ENCODE assay signal across 14 cellular contexts in the genomic region with DNA sequence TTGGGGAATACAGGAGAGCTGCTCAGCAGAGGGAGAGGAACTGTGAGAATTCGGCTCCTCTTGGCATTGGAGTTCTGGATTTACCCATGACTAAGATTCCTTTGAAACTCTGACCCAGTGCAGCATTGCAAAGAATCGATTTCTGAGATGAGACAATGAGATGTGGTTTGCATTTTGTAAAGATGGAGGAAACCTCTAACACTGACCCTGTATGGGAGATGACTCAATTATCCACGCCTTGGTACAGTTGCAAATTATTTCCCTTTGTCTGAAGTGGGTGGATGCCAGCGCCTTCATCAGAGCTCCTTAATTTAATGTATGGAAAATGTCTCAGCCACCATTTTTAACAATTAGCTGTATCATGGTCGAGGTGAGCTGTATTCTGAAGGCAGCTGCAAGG. TPM values are rescaled to one million over a fixed set of nuclear protein-coding genes. Genes with fewer than 3 reads are reported as not detected.
DNase-seq lines count a peak whose midpoint lies in the region; ATAC-seq and TF ChIP-seq lines count a peak whose summit lies in the region.
"Had no signal": no experiment of that assay in that cellular context is flagged by ENCODE, and none has a peak within 500 bp of the region (broad histone marks: within the 10 kb centered on the region; RNA-seq: fewer than 3 reads in every experiment).

No MANE protein-coding gene starts in this region.

- H3K79me2 ChIP-seq in GM23248 (ENCODE audit: insufficient read depth), result peaks cover 34% of the 10 kb centered on the region

- H3K27ac ChIP-seq in VCaP (peak overlapping the region; percentile 67), endodermal cell (ENCODE audit: low read depth, low read length) (no peak overlapping the region), GM23248 (no peak overlapping the region)
- H3K27ac ChIP-seq: KMS-11 had no signal

- H4K20me1 ChIP-seq in GM23248 (ENCODE audit: insufficient read depth), result no peaks in the 10 kb centered on the region

- H3K4me1 ChIP-seq in endodermal cell (ENCODE audit: control insufficient read depth, insufficient read depth, low read length) (peaks cover 4% of the 10 kb centered on the region), GM23248 (ENCODE audit: insufficient read depth) (peaks cover 7% of the 10 kb centered on the region; the same call in 1 of the 2 replicates)

- DNase-seq in activated naive CD4-positive, alpha-beta T cell treated with anti-CD3 and anti-CD28 coated beads, Interleukin-2, amount 50 U/mL, for 72 hours (ENCODE audit: low spot score in 2 of 2), result no peak
- no peak for DNase-seq in activated naive CD4-positive, alpha-beta T cell treated with anti-CD3 and anti-CD28 coated beads, Interleukin-2, amount 10 ng/mL, durations not matched to agents 7 days and 5 days
- DNase-seq in endodermal cell, result no peak
- DNase-seq in stimulated activated naive CD8-positive, alpha-beta T cell treated with anti-CD3 and anti-CD28 coated beads, Interleukin-15, amount 100 ng/mL, for 72 hours, result no peak
- DNase-seq in chondrocyte (ENCODE audit: low spot score), result no peak
- DNase-seq in GM23248, result no peak
- DNase-seq in NCI-H524 treated with DMSO at 0.1 percent for 48 hours (lab: John Stamatoyannopoulos, UW), result no peak
- DNase-seq: activated CD4-positive, alpha-beta T cell treated with anti-CD3 and anti-CD28 coated beads, Interleukin-2, amount 50 U/mL, for 1 hour; amniotic stem cell; CD4-positive, alpha-beta memory T cell; NCI-H1092 treated with DMSO at 0.1 percent for 48 hours; nucleus accumbens had no signal

- no peaks in the 10 kb centered on the region for H3K9me3 Mint-ChIP-seq in activated naive CD4-positive, alpha-beta T cell treated with anti-CD3 and anti-CD28 coated beads, Interleukin-2, amount 50 U/mL, for 72 hours
- H3K9me3 Mint-ChIP-seq in activated naive CD4-positive, alpha-beta T cell treated with anti-CD3 and anti-CD28 coated beads, Interleukin-2, amount 10 ng/mL, durations not matched to agents 7 days and 5 days, result no peaks in the 10 kb centered on the region
- H3K9me3 Mint-ChIP-seq in endodermal cell (no peaks in the 10 kb centered on the region), chondrocyte (ENCODE audit: low read depth) (no peaks in the 10 kb centered on the region)
- H3K9me3 Mint-ChIP-seq in stimulated activated naive CD8-positive, alpha-beta T cell treated with anti-CD3 and anti-CD28 coated beads, Interleukin-15, amount 100 ng/mL, for 72 hours, result no peaks in the 10 kb centered on the region
- H3K9me3 Mint-ChIP-seq: CD4-positive, alpha-beta memory T cell had no signal

- H3K36me3 ChIP-seq in endodermal cell (ENCODE audit: control insufficient read depth, insufficient read depth, low read length) (no peaks in the 10 kb centered on the region), GM23248 (ENCODE audit: low read depth) (0 out of 2 replicates have a peak, but pooled peaks cover 3% of the 10 kb centered on the region)

- no peak overlapping the region for H3K4me3 Mint-ChIP-seq in activated naive CD4-positive, alpha-beta T cell treated with anti-CD3 and anti-CD28 coated beads, Interleukin-2, amount 10 ng/mL, durations not matched to agents 7 days and 5 days
- H3K4me3 Mint-ChIP-seq in endodermal cell (no peak overlapping the region), chondrocyte (ENCODE audit: unreplicated experiment) (no peak overlapping the region)
- no peak overlapping the region for H3K4me3 Mint-ChIP-seq in stimulated activated naive CD8-positive, alpha-beta T cell treated with anti-CD3 and anti-CD28 coated beads, Interleukin-15, amount 100 ng/mL, for 72 hours

- peak; percentile 49 to 69 for ATAC-seq in activated naive CD4-positive, alpha-beta T cell treated with anti-CD3 and anti-CD28 coated beads, Interleukin-2, amount 50 U/mL, for 72 hours
- ATAC-seq in stimulated activated naive CD8-positive, alpha-beta T cell treated with anti-CD3 and anti-CD28 coated beads, Interleukin-15, amount 100 ng/mL, for 72 hours, result peak; percentile 59

- H3K4me2 ChIP-seq in GM23248 (ENCODE audit: unreplicated experiment), result no peak overlapping the region
- H3K4me2 ChIP-seq: KMS-11 had no signal

- H3K36me3 Mint-ChIP-seq in activated naive CD4-positive, alpha-beta T cell treated with anti-CD3 and anti-CD28 coated beads, Interleukin-2, amount 50 U/mL, for 72 hours, result no peaks in the 10 kb centered on the region
- H3K36me3 Mint-ChIP-seq in activated naive CD4-positive, alpha-beta T cell treated with anti-CD3 and anti-CD28 coated beads, Interleukin-2, amount 10 ng/mL, durations not matched to agents 7 days and 5 days, result no peaks in the 10 kb centered on the region
- H3K36me3 Mint-ChIP-seq in endodermal cell (ENCODE audit: low read depth) (no peaks in the 10 kb centered on the region), chondrocyte (ENCODE audit: low read depth) (no peaks in the 10 kb centered on the region)

- TF ChIP-seq CTCF in VCaP (conservative IDR thresholded peaks at IDR 0.05), result no peak
- no peak for TF ChIP-seq CTCF in endodermal cell (conservative IDR thresholded peaks at IDR 0.05)
- TF ChIP-seq CTCF in chondrocyte (IDR thresholded peaks at IDR 0.05), result no peak

- H3K4me3 ChIP-seq in endodermal cell (ENCODE audit: low read length), result no peak overlapping the region
- no peak overlapping the region for H3K4me3 ChIP-seq in GM23248

- peaks cover 19% of the 10 kb centered on the region for H3K4me1 Mint-ChIP-seq in activated naive CD4-positive, alpha-beta T cell treated with anti-CD3 and anti-CD28 coated beads, Interleukin-2, amount 10 ng/mL, durations not matched to agents 7 days and 5 days
- H3K4me1 Mint-ChIP-seq in endodermal cell (peaks cover 70% of the 10 kb centered on the region), chondrocyte (ENCODE audit: low read depth) (peaks cover 10% of the 10 kb centered on the region)
- peaks cover 23% of the 10 kb centered on the region for H3K4me1 Mint-ChIP-seq in stimulated activated naive CD8-positive, alpha-beta T cell treated with anti-CD3 and anti-CD28 coated beads, Interleukin-15, amount 100 ng/mL, for 72 hours

- no peaks in the 10 kb centered on the region for H3K9me2 ChIP-seq in GM23248 (ENCODE audit: insufficient read depth)

- in situ Hi-C loops in GM23248 (cut with MboI), result no loop called here

- WGBS in endodermal cell (ENCODE audit: insufficient coverage in 1 of 2, insufficient read length in 1 of 2), 2 experiments, result 60 to 86% methylated on average over 3 to 5 of the region's 5 CpGs
- 86 to 87% methylated on average over 5 of the region's 5 CpGs for WGBS in GM23248 (ENCODE audit: low coverage in 1 of 2, low lambda C conversion rate in 2 of 2, missing lambda C conversion rate in 2 of 2), 2 experiments

- no peak overlapping the region for H2AFZ ChIP-seq in GM23248

- CTCF ChIA-PET in activated naive CD4-positive, alpha-beta T cell treated with anti-CD3 and anti-CD28 coated beads, Interleukin-2, amount 10 ng/mL, durations not matched to agents 7 days and 5 days (lab: Charles Lee), result interaction anchor here (1.5 to 1.7 kb wide), 2 partner anchors 10 to 86 kb away, joined by 4 to 6 read pairs; no protein-coding TSS in a partner anchor

- no peak overlapping the region for H3K27ac Mint-ChIP-seq in activated naive CD4-positive, alpha-beta T cell treated with anti-CD3 and anti-CD28 coated beads, Interleukin-2, amount 50 U/mL, for 72 hours
- H3K27ac Mint-ChIP-seq in activated naive CD4-positive, alpha-beta T cell treated with anti-CD3 and anti-CD28 coated beads, Interleukin-2, amount 10 ng/mL, durations not matched to agents 7 days and 5 days, result no peak overlapping the region
- H3K27ac Mint-ChIP-seq in endodermal cell (peak overlapping the region; percentile 7), chondrocyte (ENCODE audit: unreplicated experiment) (no peak overlapping the region)
- H3K27ac Mint-ChIP-seq in stimulated activated naive CD8-positive, alpha-beta T cell treated with anti-CD3 and anti-CD28 coated beads, Interleukin-15, amount 100 ng/mL, for 72 hours, result no peak overlapping the region

- H3K9me3 ChIP-seq in endodermal cell (ENCODE audit: control insufficient read depth, low read length), result no peaks in the 10 kb centered on the region
- H3K9me3 ChIP-seq in GM23248 (ENCODE audit: low read depth), result no peaks in the 10 kb centered on the region

- no peak overlapping the region for H3K9ac ChIP-seq in endodermal cell (ENCODE audit: extremely low read depth, low read length, poor library complexity, severe bottlenecking)
- no peak overlapping the region for H3K9ac ChIP-seq in GM23248
- H3K9ac ChIP-seq: KMS-11 had no signal

- H3K27me3 ChIP-seq in endodermal cell (ENCODE audit: control insufficient read depth, insufficient read depth, low read length, poor library complexity, severe bottlenecking) (no peaks in the 10 kb centered on the region), GM23248 (replicated peaks; ENCODE audit: insufficient read depth) (no peaks in the 10 kb centered on the region)

- no peaks in the 10 kb centered on the region for H3K27me3 Mint-ChIP-seq in activated naive CD4-positive, alpha-beta T cell treated with anti-CD3 and anti-CD28 coated beads, Interleukin-2, amount 10 ng/mL, durations not matched to agents 7 days and 5 days
- H3K27me3 Mint-ChIP-seq in endodermal cell (ENCODE audit: insufficient read depth), result no peaks in the 10 kb centered on the region
- H3K27me3 Mint-ChIP-seq in stimulated activated naive CD8-positive, alpha-beta T cell treated with anti-CD3 and anti-CD28 coated beads, Interleukin-15, amount 100 ng/mL, for 72 hours, result no peaks in the 10 kb centered on the region
- H3K27me3 Mint-ChIP-seq in chondrocyte (ENCODE audit: low read depth), result no peaks in the 10 kb centered on the region
- H3K27me3 Mint-ChIP-seq: CD4-positive, alpha-beta memory T cell had no signal

- H3F3A ChIP-seq in GM23248 (ENCODE audit: insufficient read depth), result 0 out of 2 replicates have a peak, but pooled peaks cover under 1% of the 10 kb centered on the region

RNA-seq across cellular contexts. Expression of a gene that starts 53.4 kb away (rescaled TPM):
- 100 to 1,000 TPM; 124 to 128 TPM for total RNA-seq in activated naive CD4-positive, alpha-beta T cell treated with anti-CD3 and anti-CD28 coated beads, Interleukin-2, amount 50 U/mL, for 72 hours
- total RNA-seq in endodermal cell (100 to 1,000 TPM; 146 to 149 TPM), chondrocyte (48.6 to 86.9 TPM (median 50.0 TPM) in 3 replicates)
- 110 TPM for polyA plus RNA-seq in endodermal cell (2013, experiment 1 of 2)
- polyA plus RNA-seq in endodermal cell (2013, experiment 2 of 2), result 101 TPM
- 40.3 and 47.1 TPM in 2 replicates for total RNA-seq in GM23248 (2014; rRNA removed; shearing (Covaris generic))
- 49.6 and 51.2 TPM in 2 replicates for polyA plus RNA-seq in GM23248 (2016; fragmentation: Nextera tagmentation; extraction: Ambion mirVana)
